Comparison of ENCODE assay signal across 3 cellular contexts in the genomic region with DNA sequence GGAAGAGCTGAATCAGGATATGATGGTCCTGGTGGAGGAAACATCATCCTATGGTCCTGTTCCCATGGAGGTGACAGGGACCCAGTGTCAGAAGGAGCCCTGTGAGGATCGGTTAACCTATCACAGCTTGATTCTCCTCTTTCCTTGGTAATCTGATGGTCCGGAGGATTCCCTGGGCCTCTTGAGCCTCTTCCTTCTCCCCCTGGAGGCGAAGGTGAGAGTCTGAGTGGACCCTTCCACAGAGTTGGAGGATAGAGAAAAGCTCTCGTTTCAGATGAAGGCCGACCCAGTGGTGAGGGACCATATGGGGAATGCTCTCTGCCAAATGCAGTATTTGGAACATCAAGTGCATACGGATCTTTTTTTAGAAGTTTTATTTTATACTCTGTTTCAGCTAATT. TPM values are rescaled to one million over a fixed set of nuclear protein-coding genes. Genes with fewer than 3 reads are reported as not detected.
"Had no signal": no experiment of that assay in that cellular context is flagged by ENCODE, and none has a peak within 500 bp of the region (broad histone marks: within the 10 kb centered on the region; RNA-seq: fewer than 3 reads in every experiment).

No MANE protein-coding gene starts in this region.

RNA-seq across cellular contexts. Expression of a gene that starts 32.1 kb away (rescaled TPM):
- total RNA-seq: activated naive CD8-positive, alpha-beta T cell treated with anti-CD3 and anti-CD28 coated beads, Interleukin-2, amount 10 ng/mL, durations not matched to agents 7 days and 5 days; ascending aorta; MCF 10A had no signal
